In the genomic region with DNA sequence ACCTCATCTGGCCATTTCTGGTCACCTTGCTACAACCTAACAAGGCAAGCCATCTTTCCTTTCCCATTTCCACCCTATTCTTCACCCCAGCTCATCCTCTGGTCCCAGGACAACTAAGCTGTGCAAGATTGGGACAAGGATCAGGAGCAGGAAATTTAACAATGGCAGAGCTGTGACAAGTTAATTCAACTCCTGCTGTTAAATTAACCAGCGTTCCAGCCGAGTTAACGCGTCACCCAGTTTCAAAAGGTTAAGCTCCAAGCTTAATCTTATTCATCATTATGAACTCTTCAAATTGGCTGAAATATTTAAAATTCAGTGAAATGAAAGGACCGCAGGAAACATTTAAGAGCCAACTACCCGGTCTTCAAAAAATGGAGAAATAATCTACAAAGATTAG, we compare ENCODE assay signal across 22 cellular contexts.
"Had no signal": no experiment of that assay in that cellular context is flagged by ENCODE, and none has a peak within 500 bp of the region (broad histone marks: within the 10 kb centered on the region; RNA-seq: fewer than 3 reads in every experiment).

No MANE protein-coding gene starts in this region.

- H3K4me3 ChIP-seq: SK-N-MC had no signal

- H3K27me3 Mint-ChIP-seq: activated B cell treated with CpG ODN at 0.5 μM for 24 hours; activated CD4-positive, alpha-beta T cell treated with anti-CD3 and anti-CD28 coated beads, Interleukin-2, amount 10 ng/mL, durations not matched to agents 24 days and 14 days; activated T-helper 17 cell treated with anti-CD3 and anti-CD28 coated beads, Interleukin-2, amount 50 U/mL, for 72 hours; T-cell had no signal

- H3K27ac Mint-ChIP-seq: activated B cell treated with CpG ODN at 0.5 μM for 24 hours; activated CD4-positive, alpha-beta T cell treated with anti-CD3 and anti-CD28 coated beads, Interleukin-2, amount 10 ng/mL, durations not matched to agents 24 days and 14 days; activated naive CD4-positive, alpha-beta T cell treated with anti-CD3 and anti-CD28 coated beads for 36 hours; activated naive CD8-positive, alpha-beta T cell; activated T-helper 17 cell treated with anti-CD3 and anti-CD28 coated beads, Interleukin-2, amount 50 U/mL, for 72 hours; T-cell had no signal

- H3K27ac ChIP-seq: SK-N-MC had no signal

- H3K4me3 Mint-ChIP-seq: activated B cell treated with CpG ODN at 0.5 μM for 24 hours; activated CD4-positive, alpha-beta T cell treated with anti-CD3 and anti-CD28 coated beads, Interleukin-2, amount 10 ng/mL, durations not matched to agents 24 days and 14 days; activated naive CD4-positive, alpha-beta T cell treated with anti-CD3 and anti-CD28 coated beads for 36 hours; activated naive CD8-positive, alpha-beta T cell; activated T-helper 17 cell treated with anti-CD3 and anti-CD28 coated beads, Interleukin-2, amount 50 U/mL, for 72 hours; T-cell had no signal

- H3K36me3 Mint-ChIP-seq: activated naive CD8-positive, alpha-beta T cell; T-cell had no signal

- H3K9me3 Mint-ChIP-seq: activated B cell treated with CpG ODN at 0.5 μM for 24 hours; activated CD4-positive, alpha-beta T cell treated with anti-CD3 and anti-CD28 coated beads, Interleukin-2, amount 10 ng/mL, durations not matched to agents 24 days and 14 days; activated T-helper 17 cell treated with anti-CD3 and anti-CD28 coated beads, Interleukin-2, amount 50 U/mL, for 72 hours had no signal

- DNase-seq: activated B cell treated with CpG ODN at 0.5 μM for 24 hours; activated CD4-positive, alpha-beta T cell treated with anti-CD3 and anti-CD28 coated beads for 1 hour; activated CD4-positive, alpha-beta T cell treated with anti-CD3 and anti-CD28 coated beads, Interleukin-2, amount 10 ng/mL, durations not matched to agents 24 days and 14 days; activated CD4-positive, alpha-beta T cell treated with anti-CD3 and anti-CD28 coated beads, Interleukin-2, amount 50 U/mL, for 48 hours; activated gamma-delta T cell; activated naive CD4-positive, alpha-beta T cell treated with anti-CD3 and anti-CD28 coated beads for 36 hours; activated T-cell treated with anti-CD3 and anti-CD28 coated beads for 4 hours; activated T-cell treated with anti-CD3 and anti-CD28 coated beads, Interleukin-2, amount 50 U/mL, for 48 hours; NCI-H1048; NCI-H146; NCI-H187 treated with DMSO at 0.1 percent for 48 hours; NCI-H2081 treated with DMSO at 0.1 percent for 48 hours; NCI-H446; NCI-H526 treated with DMSO at 0.1 percent for 48 hours; NCI-H82; T-cell; T-helper 2 cell; T1000 had no signal

- H3K4me1 Mint-ChIP-seq: activated B cell treated with CpG ODN at 0.5 μM for 24 hours; activated CD4-positive, alpha-beta T cell treated with anti-CD3 and anti-CD28 coated beads, Interleukin-2, amount 10 ng/mL, durations not matched to agents 24 days and 14 days; activated T-helper 17 cell treated with anti-CD3 and anti-CD28 coated beads, Interleukin-2, amount 50 U/mL, for 72 hours; T-cell had no signal

- ATAC-seq: activated T-helper 17 cell treated with anti-CD3 and anti-CD28 coated beads, Interleukin-2, amount 50 U/mL, for 72 hours; Right ventricle myocardium inferior; T-cell had no signal
